Comparison of ENCODE assay signal across 2 cellular contexts in the genomic region with DNA sequence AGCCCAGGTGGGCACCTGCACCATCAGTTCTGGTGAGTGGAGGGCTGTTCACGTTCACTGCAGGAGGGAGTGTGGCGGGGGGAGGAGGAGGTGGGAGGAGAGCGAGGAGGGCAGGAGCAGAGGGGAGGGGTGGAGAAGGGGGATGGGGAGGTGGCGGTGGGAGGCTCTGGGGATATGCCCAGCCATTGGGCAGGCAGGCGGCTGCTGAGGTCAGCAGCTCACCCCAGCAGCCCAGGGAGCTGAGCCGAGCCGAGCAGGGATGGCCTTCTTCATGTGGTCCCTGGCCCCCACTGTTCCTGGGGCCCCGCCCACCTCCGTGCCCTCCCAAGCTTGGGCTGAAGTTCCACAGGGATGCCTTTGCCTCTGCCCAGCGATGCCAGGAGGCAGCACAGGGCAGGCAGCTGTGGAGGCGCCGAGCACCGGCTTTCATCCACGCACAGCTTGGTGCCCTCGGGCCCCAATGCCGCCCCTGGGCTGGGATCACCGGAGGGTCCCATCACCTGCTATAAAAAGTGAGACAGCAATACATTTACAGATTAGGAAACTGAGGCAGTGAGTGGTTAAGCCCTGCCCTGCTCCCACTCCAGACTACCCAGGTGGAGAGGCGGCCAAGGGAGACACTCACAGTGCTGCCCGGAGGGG.
TF ChIP-seq lines count a peak whose summit lies in the region.

No MANE protein-coding gene starts in this region.

TF ChIP-seq in liver, 16 proteins besides CTCF, POLR2A, EP300 and RAD21:
- TF ChIP-seq EGR1 (IDR thresholded peaks at IDR 0.05; ENCODE audit: low read depth in 2 of 2), result no peak
- TF ChIP-seq NR2F2 (IDR thresholded peaks at IDR 0.05), result no peak
- TF ChIP-seq, protein P1, sequence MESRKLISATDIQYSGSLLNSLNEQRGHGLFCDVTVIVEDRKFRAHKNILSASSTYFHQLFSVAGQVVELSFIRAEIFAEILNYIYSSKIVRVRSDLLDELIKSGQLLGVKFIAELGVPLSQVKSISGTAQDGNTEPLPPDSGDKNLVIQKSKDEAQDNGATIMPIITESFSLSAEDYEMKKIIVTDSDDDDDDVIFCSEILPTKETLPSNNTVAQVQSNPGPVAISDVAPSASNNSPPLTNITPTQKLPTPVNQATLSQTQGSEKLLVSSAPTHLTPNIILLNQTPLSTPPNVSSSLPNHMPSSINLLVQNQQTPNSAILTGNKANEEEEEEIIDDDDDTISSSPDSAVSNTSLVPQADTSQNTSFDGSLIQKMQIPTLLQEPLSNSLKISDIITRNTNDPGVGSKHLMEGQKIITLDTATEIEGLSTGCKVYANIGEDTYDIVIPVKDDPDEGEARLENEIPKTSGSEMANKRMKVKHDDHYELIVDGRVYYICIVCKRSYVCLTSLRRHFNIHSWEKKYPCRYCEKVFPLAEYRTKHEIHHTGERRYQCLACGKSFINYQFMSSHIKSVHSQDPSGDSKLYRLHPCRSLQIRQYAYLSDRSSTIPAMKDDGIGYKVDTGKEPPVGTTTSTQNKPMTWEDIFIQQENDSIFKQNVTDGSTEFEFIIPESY (IDR thresholded peaks at IDR 0.05), result no peak
- no peak for TF ChIP-seq SP1 (IDR thresholded peaks at IDR 0.05)
TF ChIP-seq in liver: peak in this region for 0.

TF ChIP-seq in HepG2, 621 proteins besides CTCF, POLR2A, EP300 and RAD21:
- no peak for TF ChIP-seq ZNF160 (CRISPR knock-in tag; IDR thresholded peaks at IDR 0.05)
- TF ChIP-seq, protein P2, sequence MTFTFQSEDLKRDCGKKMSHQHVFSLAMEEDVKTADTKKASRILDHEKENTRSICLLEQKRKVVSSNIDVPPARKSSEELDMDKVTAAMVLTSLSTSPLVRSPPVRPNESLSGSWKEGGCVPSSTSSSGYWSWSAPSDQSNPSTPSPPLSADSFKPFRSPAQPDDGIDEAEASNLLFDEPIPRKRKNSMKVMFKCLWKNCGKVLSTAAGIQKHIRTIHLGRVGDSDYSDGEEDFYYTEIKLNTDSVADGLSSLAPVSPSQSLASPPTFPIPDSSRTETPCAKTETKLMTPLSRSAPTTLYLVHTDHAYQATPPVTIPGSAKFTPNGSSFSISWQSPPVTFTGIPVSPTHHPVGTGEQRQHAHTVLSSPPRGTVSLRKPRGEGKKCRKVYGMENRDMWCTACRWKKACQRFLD (CRISPR knock-in tag; IDR thresholded peaks at IDR 0.05; ENCODE audit: borderline replicate concordance), result no peak
